2 cellular contexts compared by ENCODE assay signal in genomic region chr11:68539370-68539769, GRCh38.
TF ChIP-seq lines count a peak whose summit lies in the region.

No MANE protein-coding gene starts in this region.

TF ChIP-seq in H1, 55 proteins besides CTCF, POLR2A, EP300 and RAD21:
- no peak for TF ChIP-seq CHD2 (IDR thresholded peaks at IDR 0.05; ENCODE audit: low read length)
- TF ChIP-seq SAP30 (IDR thresholded peaks at IDR 0.05; ENCODE audit: insufficient read depth, insufficient replicate concordance, low read length) = no peak
- no peak for TF ChIP-seq EGR1 (IDR thresholded peaks at IDR 0.05; ENCODE audit: borderline replicate concordance, low read depth, low read length)
- TF ChIP-seq POU5F1 (IDR thresholded peaks at IDR 0.05; ENCODE audit: low read depth, low read length) = no peak
- no peak for TF ChIP-seq NRF1 (IDR thresholded peaks at IDR 0.05; ENCODE audit: low read depth, low read length)
- no peak for TF ChIP-seq POLR2AphosphoS5 (IDR thresholded peaks at IDR 0.05; ENCODE audit: low read depth, low read length)
- no peak for TF ChIP-seq NANOG (IDR thresholded peaks at IDR 0.05; ENCODE audit: insufficient read depth, low read depth, low read length, poor library complexity, severe bottlenecking)
- no peak for TF ChIP-seq KDM1A (IDR thresholded peaks at IDR 0.05; ENCODE audit: borderline replicate concordance, low read length)
- no peak for TF ChIP-seq TBP (IDR thresholded peaks at IDR 0.05; ENCODE audit: low read depth, low read length)
- no peak for TF ChIP-seq EZH2 (IDR thresholded peaks at IDR 0.05; ENCODE audit: low read depth, low read length, severe bottlenecking)
- TF ChIP-seq RFX5 (IDR thresholded peaks at IDR 0.05; ENCODE audit: borderline replicate concordance, low read depth, low read length) = no peak
- TF ChIP-seq SIN3A (conservative IDR thresholded peaks at IDR 0.05 in 1 of 2, IDR thresholded peaks at IDR 0.05 in 1 of 2; ENCODE audit: low read depth in 1 of 2, low read length in 2 of 2) = no peak
- TF ChIP-seq, protein P1, sequence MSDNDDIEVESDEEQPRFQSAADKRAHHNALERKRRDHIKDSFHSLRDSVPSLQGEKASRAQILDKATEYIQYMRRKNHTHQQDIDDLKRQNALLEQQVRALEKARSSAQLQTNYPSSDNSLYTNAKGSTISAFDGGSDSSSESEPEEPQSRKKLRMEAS (IDR thresholded peaks at IDR 0.05) = no peak

TF ChIP-seq in SK-N-SH, 30 proteins besides CTCF, POLR2A, EP300 and RAD21:
- no peak for TF ChIP-seq RFX5 (IDR thresholded peaks at IDR 0.05; ENCODE audit: low read length)
- no peak for TF ChIP-seq MXI1 (IDR thresholded peaks at IDR 0.05; ENCODE audit: low read depth, low read length)
- TF ChIP-seq NFIC (IDR thresholded peaks at IDR 0.05; ENCODE audit: borderline replicate concordance) = no peak
- no peak for TF ChIP-seq GABPA (IDR thresholded peaks at IDR 0.05; ENCODE audit: low read depth)
- TF ChIP-seq, protein P1 (IDR thresholded peaks at IDR 0.05; ENCODE audit: low read depth) = no peak
- TF ChIP-seq MEF2A (IDR thresholded peaks at IDR 0.05; ENCODE audit: borderline replicate concordance, low read depth) = no peak
- TF ChIP-seq EZH2phosphoT487 (IDR thresholded peaks at IDR 0.05; ENCODE audit: borderline replicate concordance, low read depth) = no peak
- TF ChIP-seq FOXM1 (IDR thresholded peaks at IDR 0.05; ENCODE audit: low read depth) = no peak
- TF ChIP-seq NRF1 (IDR thresholded peaks at IDR 0.05; ENCODE audit: low read depth, low read length) = no peak
- TF ChIP-seq JUND (IDR thresholded peaks at IDR 0.05) = no peak
- TF ChIP-seq POLR2AphosphoS5 (IDR thresholded peaks at IDR 0.05; ENCODE audit: low read depth, low read length) = no peak
- TF ChIP-seq IRF3 (IDR thresholded peaks at IDR 0.05; ENCODE audit: low read depth, low read length) = no peak
TF ChIP-seq in SK-N-SH: peak in this region for 0.
